ENCODE assay signal across 22 cellular contexts in the genomic region with DNA sequence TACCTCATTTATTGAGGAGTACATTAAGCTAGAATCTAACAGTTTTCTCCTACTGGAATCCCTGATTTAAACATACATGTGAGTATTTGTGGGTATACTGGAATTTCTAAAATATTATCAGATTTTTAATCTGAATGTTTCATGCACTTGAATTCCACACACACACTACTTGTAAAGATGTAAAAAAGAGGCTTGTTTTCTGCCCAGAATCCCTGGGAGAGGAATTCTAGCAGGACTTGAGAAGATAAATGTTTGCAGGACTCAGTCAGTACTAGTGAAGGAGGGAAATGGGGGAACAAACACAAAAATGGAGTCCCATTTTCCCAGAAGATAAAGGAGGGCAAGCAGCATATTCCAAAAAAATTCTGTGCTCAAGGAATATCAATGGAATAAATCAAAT.
"Had no signal": no experiment of that assay in that cellular context is flagged by ENCODE, and none has a peak within 500 bp of the region (broad histone marks: within the 10 kb centered on the region; RNA-seq: fewer than 3 reads in every experiment).

No MANE protein-coding gene starts in this region.

- H3K36me3 Mint-ChIP-seq: activated CD4-positive, alpha-beta memory T cell treated with anti-CD3 and anti-CD28 coated beads for 36 hours; brain; naive thymus-derived CD4-positive, alpha-beta T cell had no signal

- DNase-seq: activated CD4-positive, alpha-beta memory T cell treated with anti-CD3 and anti-CD28 coated beads for 36 hours; activated CD4-positive, alpha-beta T cell treated with anti-CD3 and anti-CD28 coated beads for 1 hour; activated naive CD4-positive, alpha-beta T cell; activated naive CD8-positive, alpha-beta T cell treated with anti-CD3 and anti-CD28 coated beads for 36 hours; activated T-cell treated with anti-CD3 and anti-CD28 coated beads for 4 hours; amygdala; caudate nucleus; dorsolateral prefrontal cortex; erythroblast; left lung; mammary epithelial cell; naive thymus-derived CD4-positive, alpha-beta T cell; stimulated activated CD4-positive, alpha-beta T cell treated with anti-CD3 and anti-CD28 coated beads, Interleukin-12 subunit alpha, Interleukin-12 subunit beta, amount 100 ng/mL, for 4 hours; stimulated activated CD4-positive, alpha-beta T cell treated with anti-CD3 and anti-CD28 coated beads, Interleukin-1b, Interleukin-23, amount 100 ng/mL, for 48 hours; stimulated activated CD8-positive, alpha-beta memory T cell treated with anti-CD3 and anti-CD28 coated beads, Interleukin-4, amount 100 ng/mL, for 48 hours; stimulated activated naive CD4-positive, alpha-beta T cell; thyroid gland had no signal

- ATAC-seq: activated T-helper 17 cell treated with anti-CD3 and anti-CD28 coated beads, Interleukin-2, amount 50 U/mL, for 72 hours; left lung; naive thymus-derived CD4-positive, alpha-beta T cell had no signal

- H3K27me3 ChIP-seq: dorsolateral prefrontal cortex, left lung, thyroid gland had no signal

- H3K27ac Mint-ChIP-seq: activated CD4-positive, alpha-beta memory T cell treated with anti-CD3 and anti-CD28 coated beads for 36 hours; activated naive CD8-positive, alpha-beta T cell treated with anti-CD3 and anti-CD28 coated beads for 36 hours; activated T-helper 17 cell treated with anti-CD3 and anti-CD28 coated beads, Interleukin-2, amount 50 U/mL, for 72 hours; T-helper 1 cell treated with Interleukin-12 subunit alpha and Interleukin-12 subunit beta and Interleukin-4 antibody, amounts not matched to agents 30 μg/mL and 1 μg/mL, for 36 hours had no signal

- H3K4me3 ChIP-seq: dorsolateral prefrontal cortex, left lung, thyroid gland had no signal

- H3K9me3 ChIP-seq: left lung, thyroid gland had no signal

- H3K79me2 ChIP-seq: parathyroid adenoma had no signal

- H3K4me1 ChIP-seq: left lung, parathyroid adenoma had no signal

- H3K27me3 Mint-ChIP-seq: activated CD4-positive, alpha-beta memory T cell treated with anti-CD3 and anti-CD28 coated beads for 36 hours; activated naive CD8-positive, alpha-beta T cell treated with anti-CD3 and anti-CD28 coated beads for 36 hours; activated T-helper 17 cell treated with anti-CD3 and anti-CD28 coated beads, Interleukin-2, amount 50 U/mL, for 72 hours; brain had no signal

- H3K27ac ChIP-seq: dorsolateral prefrontal cortex, left lung, parathyroid adenoma, thyroid gland, VCaP had no signal

- H3K4me3 Mint-ChIP-seq: activated CD4-positive, alpha-beta memory T cell treated with anti-CD3 and anti-CD28 coated beads for 36 hours; activated naive CD8-positive, alpha-beta T cell treated with anti-CD3 and anti-CD28 coated beads for 36 hours; activated T-helper 17 cell treated with anti-CD3 and anti-CD28 coated beads, Interleukin-2, amount 50 U/mL, for 72 hours; brain; naive thymus-derived CD4-positive, alpha-beta T cell; T-helper 1 cell treated with Interleukin-12 subunit alpha and Interleukin-12 subunit beta and Interleukin-4 antibody, amounts not matched to agents 30 μg/mL and 1 μg/mL, for 36 hours had no signal

- H3K9me3 Mint-ChIP-seq: activated CD4-positive, alpha-beta memory T cell treated with anti-CD3 and anti-CD28 coated beads for 36 hours; activated naive CD8-positive, alpha-beta T cell treated with anti-CD3 and anti-CD28 coated beads for 36 hours; activated T-helper 17 cell treated with anti-CD3 and anti-CD28 coated beads, Interleukin-2, amount 50 U/mL, for 72 hours; brain; naive thymus-derived CD4-positive, alpha-beta T cell; T-helper 1 cell treated with Interleukin-12 subunit alpha and Interleukin-12 subunit beta and Interleukin-4 antibody, amounts not matched to agents 30 μg/mL and 1 μg/mL, for 36 hours had no signal

- H3K4me1 Mint-ChIP-seq: activated naive CD8-positive, alpha-beta T cell treated with anti-CD3 and anti-CD28 coated beads for 36 hours; activated T-helper 17 cell treated with anti-CD3 and anti-CD28 coated beads, Interleukin-2, amount 50 U/mL, for 72 hours; naive thymus-derived CD4-positive, alpha-beta T cell had no signal

- H2AFZ ChIP-seq: parathyroid adenoma had no signal

- H3K36me3 ChIP-seq: left lung, thyroid gland had no signal
